Comparison of ENCODE assay signal across 11 cellular contexts in the genomic region with DNA sequence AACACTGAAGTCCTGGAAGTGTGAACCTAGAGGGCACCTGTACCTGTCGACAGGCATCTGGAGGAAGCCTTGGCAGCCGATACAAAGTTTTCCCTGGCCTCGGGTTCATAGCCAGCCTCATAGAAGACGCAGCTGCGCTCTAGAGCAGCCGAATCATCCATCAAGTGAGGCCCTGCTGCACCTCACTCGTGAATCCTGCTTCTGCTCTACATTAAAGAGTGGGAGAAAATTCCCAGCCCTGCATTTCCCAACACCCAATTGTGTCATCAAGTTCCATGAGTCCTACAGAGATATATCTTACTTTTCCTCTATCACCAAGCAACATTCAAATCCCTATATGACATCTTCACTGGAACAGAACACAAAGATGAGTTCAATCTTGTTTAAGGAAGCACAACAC.
DNase-seq lines count a peak whose midpoint lies in the region; ATAC-seq and TF ChIP-seq lines count a peak whose summit lies in the region.
"Had no signal": no experiment of that assay in that cellular context is flagged by ENCODE, and none has a peak within 500 bp of the region (broad histone marks: within the 10 kb centered on the region; RNA-seq: fewer than 3 reads in every experiment).

No MANE protein-coding gene starts in this region.

- no peaks in the 10 kb centered on the region for H3K27me3 ChIP-seq in skeletal muscle tissue (ENCODE audit: control insufficient read depth in 3 of 3, insufficient read depth in 3 of 3, low read length in 3 of 3)

- no peak for ATAC-seq in activated T-helper 17 cell treated with anti-CD3 and anti-CD28 coated beads, Interleukin-2, amount 50 U/mL, for 72 hours (replicated peaks)
- ATAC-seq in HG03469 (IDR thresholded peaks at IDR 0.05; ENCODE audit: unreplicated experiment) = no peak

- peaks cover 46% of the 10 kb centered on the region for H3K4me1 Mint-ChIP-seq in HFFc6 (ENCODE audit: low read depth)
- H3K4me1 Mint-ChIP-seq in activated T-helper 17 cell treated with anti-CD3 and anti-CD28 coated beads, Interleukin-2, amount 50 U/mL, for 72 hours = peaks cover 12% of the 10 kb centered on the region

- no peaks in the 10 kb centered on the region for H3K9me3 Mint-ChIP-seq in HFFc6
- no peaks in the 10 kb centered on the region for H3K9me3 Mint-ChIP-seq in activated T-helper 17 cell treated with anti-CD3 and anti-CD28 coated beads, Interleukin-2, amount 50 U/mL, for 72 hours

- peaks cover 10% of the 10 kb centered on the region for H3K36me3 Mint-ChIP-seq in HFFc6 (ENCODE audit: low read depth)
- no peaks in the 10 kb centered on the region for H3K36me3 Mint-ChIP-seq in activated T-helper 17 cell treated with anti-CD3 and anti-CD28 coated beads, Interleukin-2, amount 50 U/mL, for 72 hours (ENCODE audit: low read depth)

- H3K4me1 ChIP-seq in skeletal muscle tissue (ENCODE audit: control insufficient read depth in 3 of 3, insufficient read depth in 3 of 3, low read length in 3 of 3) = peaks cover 24 to 54% (median 29%) of the 10 kb centered on the region in 3 donors

- no peak overlapping the region for H3K4me3 ChIP-seq in fibroblast of mammary gland (ENCODE audit: control insufficient read depth, low read depth, low read length)
- H3K4me3 ChIP-seq in skeletal muscle tissue (ENCODE audit: low read length in 3 of 3) = no peak overlapping the region

- peak overlapping the region; percentile 94 for H3K27ac ChIP-seq in skeletal muscle tissue (ENCODE audit: low read depth, low read length)

- TF ChIP-seq CTCF in HFFc6 (IDR thresholded peaks at IDR 0.05) = no peak
- TF ChIP-seq CTCF in fibroblast of mammary gland (conservative IDR thresholded peaks at IDR 0.05; ENCODE audit: control insufficient read depth, insufficient read depth, low read depth, low read length) = no peak

- H3K9me3 ChIP-seq in skeletal muscle tissue (ENCODE audit: control insufficient read depth in 3 of 3, low read length in 3 of 3) = no peaks in the 10 kb centered on the region

- H3K27me3 Mint-ChIP-seq in HFFc6 (ENCODE audit: insufficient read depth) = no peaks in the 10 kb centered on the region; the same call in 1 of the 2 replicates
- no peaks in the 10 kb centered on the region for H3K27me3 Mint-ChIP-seq in activated T-helper 17 cell treated with anti-CD3 and anti-CD28 coated beads, Interleukin-2, amount 50 U/mL, for 72 hours

- no peak overlapping the region for H3K9ac ChIP-seq in skeletal muscle tissue (ENCODE audit: low read depth in 1 of 3, low read length in 3 of 3)

- H3K36me3 ChIP-seq in skeletal muscle tissue (ENCODE audit: control insufficient read depth in 3 of 3, insufficient read depth in 3 of 3, low read length in 3 of 3) = peaks cover 0 to 13% (median 4%) of the 10 kb centered on the region in 3 donors

- H3K4me3 Mint-ChIP-seq in HFFc6 = peak overlapping the region; percentile 28; the same call in 1 of the 2 replicates
- H3K4me3 Mint-ChIP-seq in activated T-helper 17 cell treated with anti-CD3 and anti-CD28 coated beads, Interleukin-2, amount 50 U/mL, for 72 hours = peak overlapping the region; percentile 67

- DNase-seq in HFFc6 (no peak), fibroblast of mammary gland (ENCODE audit: low read depth) (peak; percentile 80), activated gamma-delta T cell (lab: John Stamatoyannopoulos, UW) (no peak), globus pallidus (ENCODE audit: low spot score) (no peak)
- DNase-seq: Calu3, MV-4-11, NCI-H345, OCI-M1 had no signal

- H3K27ac Mint-ChIP-seq in HFFc6 = peak overlapping the region; percentile 81
- H3K27ac Mint-ChIP-seq in activated T-helper 17 cell treated with anti-CD3 and anti-CD28 coated beads, Interleukin-2, amount 50 U/mL, for 72 hours = peak overlapping the region; percentile 80
